In the genomic region with DNA sequence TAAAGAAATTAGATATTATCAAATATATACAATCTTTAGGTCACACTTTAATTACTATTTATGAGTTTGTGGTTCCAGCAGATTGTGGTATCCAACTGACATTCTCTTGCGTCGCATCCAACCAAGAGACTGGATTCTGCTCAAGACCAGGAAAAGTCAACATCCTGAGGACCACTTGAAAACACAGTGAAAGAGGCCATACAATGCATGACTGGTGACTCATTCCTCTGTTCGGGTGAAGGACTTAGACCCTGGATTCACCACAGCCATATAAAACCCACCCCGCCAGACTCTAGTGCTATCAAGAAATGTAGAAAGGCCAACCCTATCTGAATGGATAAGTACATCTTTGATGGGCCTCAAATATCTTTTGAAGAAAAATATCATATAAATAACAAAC, we compare ENCODE assay signal across 14 cellular contexts.
"Had no signal": no experiment of that assay in that cellular context is flagged by ENCODE, and none has a peak within 500 bp of the region (broad histone marks: within the 10 kb centered on the region; RNA-seq: fewer than 3 reads in every experiment).

No MANE protein-coding gene starts in this region.

- DNase-seq: activated CD4-positive, alpha-beta T cell treated with anti-CD3 and anti-CD28 coated beads, Interleukin-2, amount 50 U/mL, for 1 hour; activated CD4-positive, CD25-positive, alpha-beta regulatory T cell treated with anti-CD3 and anti-CD28 coated beads, Interleukin-2, amount 50 U/mL, for 72 hours; activated CD8-positive, alpha-beta memory T cell treated with anti-CD3 and anti-CD28 coated beads, Interleukin-2, amount 50 U/mL, for 4 hours; activated naive CD4-positive, alpha-beta T cell treated with anti-CD3 and anti-CD28 coated beads, Interleukin-2, amount 50 U/mL, for 16 hours; activated T-cell treated with anti-CD3 and anti-CD28 coated beads, Interleukin-2, amount 50 U/mL, for 4 hours; aorta; cerebellar nuclear complex; cortex of kidney; hypothalamus; islet precursor cell; stimulated activated naive CD4-positive, alpha-beta T cell; thyroid gland had no signal

- ATAC-seq: activated T-cell treated with anti-CD3 and anti-CD28 coated beads, Interleukin-2, amount 50 U/mL, for 4 hours; natural killer cell treated with Interleukin-12 subunit alpha and Interleukin-12 subunit beta and Interleukin-15 and Interleukin-18, amount 100 ng/mL, for 72 hours; sciatic nerve had no signal
